Comparison of ENCODE assay signal across 9 cellular contexts in genomic region chrX:106177106-106177981, GRCh38. TPM values are rescaled to one million over a fixed set of nuclear protein-coding genes. Genes with fewer than 3 reads are reported as not detected.
DNase-seq lines count a peak whose midpoint lies in the region; ATAC-seq and TF ChIP-seq lines count a peak whose summit lies in the region.
"Had no signal": no experiment of that assay in that cellular context is flagged by ENCODE, and none has a peak within 500 bp of the region (broad histone marks: within the 10 kb centered on the region; RNA-seq: fewer than 3 reads in every experiment).

No MANE protein-coding gene starts in this region.

- ATAC-seq in gastrocnemius medialis (peak; percentile 82 to 95), HG03108 (IDR thresholded peaks at IDR 0.05; ENCODE audit: unreplicated experiment) (no peak)

- DNase-seq in NCI-H1105 (lab: John Stamatoyannopoulos, UW) = peak; percentile 56
- no peak for DNase-seq in mammary epithelial cell
- peak; percentile 60 for DNase-seq in iPS-NIHi11 (ENCODE audit: low spot score)
- peak; percentile 26 to 75 for DNase-seq in gastrocnemius medialis
- no peak for DNase-seq in RPMI8226
- DNase-seq in KG1 (lab: John Stamatoyannopoulos, UW) = no peak
- no peak for DNase-seq in activated naive CD4-positive, alpha-beta T cell treated with anti-CD3 and anti-CD28 coated beads, Interleukin-2, amount 10 ng/mL, durations not matched to agents 7 days and 5 days

- no peaks in the 10 kb centered on the region for H3K36me3 ChIP-seq in mammary epithelial cell (ENCODE audit: insufficient read depth, low read length)
- no peaks in the 10 kb centered on the region for H3K36me3 ChIP-seq in gastrocnemius medialis

- H3K36me3 Mint-ChIP-seq in activated naive CD4-positive, alpha-beta T cell treated with anti-CD3 and anti-CD28 coated beads, Interleukin-2, amount 10 ng/mL, durations not matched to agents 7 days and 5 days = no peaks in the 10 kb centered on the region

- intact Hi-C loops in mammary epithelial cell (cut with micrococcal nuclease) (loop anchor here (10.0 kb wide), 1 partner anchor 203 kb away; no protein-coding TSS in a partner anchor), gastrocnemius medialis (cut with DNase I; ENCODE audit: low total_unique reads) (no loop called here)

- in situ Hi-C loops in mammary epithelial cell (cut with MboI; ENCODE audit: low sequenced_read_pairs in 2 of 2) (no loop called here), gastrocnemius medialis (cut with MboI; ENCODE audit: low sequenced_read_pairs in 4 of 4) (no loop called here)

- H3K9me3 Mint-ChIP-seq in activated naive CD4-positive, alpha-beta T cell treated with anti-CD3 and anti-CD28 coated beads, Interleukin-2, amount 10 ng/mL, durations not matched to agents 7 days and 5 days = peaks cover 3% of the 10 kb centered on the region

- H3K4me1 ChIP-seq in mammary epithelial cell (ENCODE audit: insufficient read depth, low read length) (no peaks in the 10 kb centered on the region), gastrocnemius medialis (no peaks in the 10 kb centered on the region)

- 27% methylated on average over 22 of the region's 22 CpGs for WGBS in mammary epithelial cell (ENCODE audit: low coverage, missing lambda C conversion rate)

- no peak overlapping the region for H2AFZ ChIP-seq in mammary epithelial cell (ENCODE audit: low read depth, low read length)

- H3K27me3 ChIP-seq in mammary epithelial cell (ENCODE audit: insufficient read depth, low read length) (peaks cover 2% of the 10 kb centered on the region), gastrocnemius medialis (peaks cover 0 to 3% (median 0%) of the 10 kb centered on the region in 3 donors)

- H3K27ac ChIP-seq in mammary epithelial cell (ENCODE audit: insufficient read depth, low read depth, low read length) = no peak overlapping the region
- H3K27ac ChIP-seq in gastrocnemius medialis = peak overlapping the region; percentile 38 to 74 (median 57)

- H3K27ac Mint-ChIP-seq in activated naive CD4-positive, alpha-beta T cell treated with anti-CD3 and anti-CD28 coated beads, Interleukin-2, amount 10 ng/mL, durations not matched to agents 7 days and 5 days = no peak overlapping the region

- no TSS peak for BruUV-seq in mammary epithelial cell (replicated peaks; lab: Mats Ljungman, UMichigan)

- H3K4me3 Mint-ChIP-seq in activated naive CD4-positive, alpha-beta T cell treated with anti-CD3 and anti-CD28 coated beads, Interleukin-2, amount 10 ng/mL, durations not matched to agents 7 days and 5 days = no peak overlapping the region

- no peaks in the 10 kb centered on the region for H3K27me3 Mint-ChIP-seq in activated naive CD4-positive, alpha-beta T cell treated with anti-CD3 and anti-CD28 coated beads, Interleukin-2, amount 10 ng/mL, durations not matched to agents 7 days and 5 days

- TF ChIP-seq POLR2A in gastrocnemius medialis (IDR thresholded peaks at IDR 0.05) = no peak

- H3K4me1 Mint-ChIP-seq in activated naive CD4-positive, alpha-beta T cell treated with anti-CD3 and anti-CD28 coated beads, Interleukin-2, amount 10 ng/mL, durations not matched to agents 7 days and 5 days = no peaks in the 10 kb centered on the region

- no peak for TF ChIP-seq CTCF in mammary epithelial cell (conservative IDR thresholded peaks at IDR 0.05 in 1 of 2, IDR thresholded peaks at IDR 0.05 in 1 of 2; ENCODE audit: extremely low read depth in 1 of 2, insufficient read depth in 1 of 2, low read depth in 1 of 2, low read length in 2 of 2)
- no peak for TF ChIP-seq CTCF in gastrocnemius medialis (IDR thresholded peaks at IDR 0.05 in 4 of 5, conservative IDR thresholded peaks at IDR 0.05 in 1 of 5)

- dilution Hi-C loops in mammary epithelial cell (cut with HindIII; ENCODE audit: low sequenced_read_pairs) = no loop called here

- no peak overlapping the region for H3K4me3 ChIP-seq in mammary epithelial cell (replicated peaks in 1 of 3; ENCODE audit: insufficient read depth in 1 of 3, low read depth in 2 of 3, low read length in 3 of 3)
- peak overlapping the region; percentile 42 to 54 (median 46) for H3K4me3 ChIP-seq in gastrocnemius medialis

- H3K4me2 ChIP-seq in mammary epithelial cell (ENCODE audit: insufficient read depth, low read depth, low read length) = peak overlapping the region; percentile 26

- no peak overlapping the region for H3K9ac ChIP-seq in mammary epithelial cell (ENCODE audit: insufficient read depth, low read length)

- H3K79me2 ChIP-seq in mammary epithelial cell (ENCODE audit: insufficient read depth, low read length) = no peaks in the 10 kb centered on the region

- H3K9me3 ChIP-seq in mammary epithelial cell (replicated peaks; ENCODE audit: insufficient read depth, low read length) (no peaks in the 10 kb centered on the region), gastrocnemius medialis (no peaks in the 10 kb centered on the region)

- H4K20me1 ChIP-seq in mammary epithelial cell (ENCODE audit: insufficient read depth, low read length) = no peaks in the 10 kb centered on the region

- CTCF ChIA-PET in mammary epithelial cell (lab: Charles Lee; ENCODE audit: low non-redundant PET) = no interaction called here
- CTCF ChIA-PET in activated naive CD4-positive, alpha-beta T cell treated with anti-CD3 and anti-CD28 coated beads, Interleukin-2, amount 10 ng/mL, durations not matched to agents 7 days and 5 days (lab: Charles Lee) = no interaction called here

RNA-seq across cellular contexts. Expression of gene PWWP3B, which starts 9.2 kb away (rescaled TPM):
- total RNA-seq in mammary epithelial cell (1 to 10 TPM in 1 of 2 donors, under 1 TPM in 1; 0.12 to 1.2 TPM), gastrocnemius medialis (1 to 10 TPM; 1.8 to 7.8 (median 3.1) TPM)
- polyA plus RNA-seq in mammary epithelial cell = 0.07 TPM
- not detected for polyA minus RNA-seq in mammary epithelial cell
- total RNA-seq: T-helper 1 cell treated with Interleukin-12 subunit alpha and Interleukin-12 subunit beta and Interleukin-4 antibody, amounts not matched to agents 30 ng/mL and 1 ng/mL, for 36 hours had no signal

Comparison
In these comparisons a context has a peak if more than half of its experiments do, and no peak if none do; other contexts are left out.
1. DNase-seq: peak in NCI-H1105 (single experiment), iPS-NIHi11 (single experiment) and gastrocnemius medialis (2 of 2); none in mammary epithelial cell (single experiment), RPMI8226 (single experiment), KG1 (single experiment) and activated naive CD4-positive, alpha-beta T cell treated with anti-CD3 and anti-CD28 coated beads, Interleukin-2, amount 10 ng/mL, durations not matched to agents 7 days and 5 days (single experiment).
2. H3K4me3 ChIP-seq: peak in gastrocnemius medialis (4 of 4); none in mammary epithelial cell (0 of 3).